ENCODE assay signal across 15 cellular contexts in genomic region chr2:181876614-181877063, GRCh38. TPM values are rescaled to one million over a fixed set of nuclear protein-coding genes. Genes with fewer than 3 reads are reported as not detected.
DNase-seq lines count a peak whose midpoint lies in the region; ATAC-seq, FAIRE-seq and TF ChIP-seq lines count a peak whose summit lies in the region.
"Had no signal": no experiment of that assay in that cellular context is flagged by ENCODE, and none has a peak within 500 bp of the region (broad histone marks: within the 10 kb centered on the region; RNA-seq: fewer than 3 reads in every experiment).

No MANE protein-coding gene starts in this region.

- intact Hi-C loops in CD8-positive, alpha-beta T cell (cut with DNase I, micrococcal nuclease): no loop called here

- H3K36me3 ChIP-seq in CD8-positive, alpha-beta T cell (ENCODE audit: insufficient read depth, low read length): no peaks in the 10 kb centered on the region
- H3K36me3 ChIP-seq: heart right ventricle had no signal

- POLR2A ChIA-PET in CD8-positive, alpha-beta T cell (lab: Charles Lee): no interaction called here

- H3K27me3 ChIP-seq in CD8-positive, alpha-beta T cell (ENCODE audit: insufficient read depth, low read length): no peaks in the 10 kb centered on the region
- H3K27me3 ChIP-seq: heart right ventricle had no signal

- no peaks in the 10 kb centered on the region for H3K4me1 ChIP-seq in CD8-positive, alpha-beta T cell (ENCODE audit: insufficient read depth, low read length)

- DNase-seq in HFFc6: peak; percentile 77
- DNase-seq in RCC 7860 (ENCODE audit: low spot score): peak; percentile 36
- DNase-seq in fibroblast of peridontal ligament (ENCODE audit: extremely low read depth): peak; percentile 14
- DNase-seq in stimulated activated effector memory CD8-positive, alpha-beta T cell treated with anti-CD3 and anti-CD28 coated beads, Interleukin-12 subunit alpha, Interleukin-12 subunit beta, amount 100 ng/mL, for 72 hours (ENCODE audit: low spot score in 2 of 2): no peak
- DNase-seq in CD8-positive, alpha-beta T cell: no peak
- no peak for DNase-seq in NCI-H526 treated with DMSO at 0.1 percent for 48 hours (lab: John Stamatoyannopoulos, UW)
- DNase-seq in AML-193 (lab: John Stamatoyannopoulos, UW): no peak
- DNase-seq: activated T-cell treated with anti-CD3 and anti-CD28 coated beads, Interleukin-2, amount 50 U/mL, for 4 hours; cerebellar nuclear complex; GF-D8; heart right ventricle; NCI-H446; stimulated activated CD4-positive, alpha-beta T cell treated with anti-CD3 and anti-CD28 coated beads, Interleukin-1b, Interleukin-23, amount 100 ng/mL, for 48 hours; substantia nigra had no signal

- peaks cover 4% of the 10 kb centered on the region; the same call in 1 of the 2 replicates for H3K4me1 Mint-ChIP-seq in HFFc6 (ENCODE audit: low read depth)
- H3K4me1 Mint-ChIP-seq in stimulated activated effector memory CD8-positive, alpha-beta T cell treated with anti-CD3 and anti-CD28 coated beads, Interleukin-12 subunit alpha, Interleukin-12 subunit beta, amount 100 ng/mL, for 72 hours: no peaks in the 10 kb centered on the region
- no peaks in the 10 kb centered on the region for H3K4me1 Mint-ChIP-seq in CD8-positive, alpha-beta T cell (ENCODE audit: low read depth)

- CTCF ChIA-PET in CD8-positive, alpha-beta T cell (lab: Charles Lee): no interaction called here

- H3K4me3 Mint-ChIP-seq in HFFc6: no peak overlapping the region
- no peak overlapping the region for H3K4me3 Mint-ChIP-seq in stimulated activated effector memory CD8-positive, alpha-beta T cell treated with anti-CD3 and anti-CD28 coated beads, Interleukin-12 subunit alpha, Interleukin-12 subunit beta, amount 100 ng/mL, for 72 hours
- no peak overlapping the region for H3K4me3 Mint-ChIP-seq in CD8-positive, alpha-beta T cell
- H3K4me3 Mint-ChIP-seq: activated T-cell treated with anti-CD3 and anti-CD28 coated beads, Interleukin-2, amount 50 U/mL, for 4 hours had no signal

- H3K27ac Mint-ChIP-seq in HFFc6: no peak overlapping the region
- H3K27ac Mint-ChIP-seq in stimulated activated effector memory CD8-positive, alpha-beta T cell treated with anti-CD3 and anti-CD28 coated beads, Interleukin-12 subunit alpha, Interleukin-12 subunit beta, amount 100 ng/mL, for 72 hours: no peak overlapping the region
- H3K27ac Mint-ChIP-seq in CD8-positive, alpha-beta T cell: no peak overlapping the region

- H3K36me3 Mint-ChIP-seq in HFFc6 (ENCODE audit: low read depth): no peaks in the 10 kb centered on the region
- H3K36me3 Mint-ChIP-seq in stimulated activated effector memory CD8-positive, alpha-beta T cell treated with anti-CD3 and anti-CD28 coated beads, Interleukin-12 subunit alpha, Interleukin-12 subunit beta, amount 100 ng/mL, for 72 hours: no peaks in the 10 kb centered on the region
- no peaks in the 10 kb centered on the region for H3K36me3 Mint-ChIP-seq in CD8-positive, alpha-beta T cell

- H3K27ac ChIP-seq in CD8-positive, alpha-beta T cell (ENCODE audit: low read depth, low read length): no peak overlapping the region
- H3K27ac ChIP-seq: heart right ventricle, HL-60 had no signal

- ATAC-seq in stimulated activated effector memory CD8-positive, alpha-beta T cell treated with anti-CD3 and anti-CD28 coated beads, Interleukin-12 subunit alpha, Interleukin-12 subunit beta, amount 100 ng/mL, for 72 hours: peak; percentile 57
- ATAC-seq in CD8-positive, alpha-beta T cell: no peak
- ATAC-seq: activated T-cell treated with anti-CD3 and anti-CD28 coated beads, Interleukin-2, amount 50 U/mL, for 4 hours had no signal

- H3K9me3 ChIP-seq in CD8-positive, alpha-beta T cell (ENCODE audit: low read length): no peaks in the 10 kb centered on the region
- H3K9me3 ChIP-seq: heart right ventricle had no signal

- no peak for TF ChIP-seq CTCF in HFFc6 (IDR thresholded peaks at IDR 0.05)
- TF ChIP-seq CTCF in CD8-positive, alpha-beta T cell (IDR thresholded peaks at IDR 0.05): no peak

- H3K27me3 Mint-ChIP-seq in HFFc6 (ENCODE audit: insufficient read depth): no peaks in the 10 kb centered on the region
- H3K27me3 Mint-ChIP-seq in CD8-positive, alpha-beta T cell (ENCODE audit: low read depth): no peaks in the 10 kb centered on the region

- no peak overlapping the region for H3K4me3 ChIP-seq in CD8-positive, alpha-beta T cell (ENCODE audit: low read depth, low read length)
- H3K4me3 ChIP-seq: heart right ventricle had no signal

- H3K9me3 Mint-ChIP-seq in HFFc6: no peaks in the 10 kb centered on the region
- no peaks in the 10 kb centered on the region for H3K9me3 Mint-ChIP-seq in stimulated activated effector memory CD8-positive, alpha-beta T cell treated with anti-CD3 and anti-CD28 coated beads, Interleukin-12 subunit alpha, Interleukin-12 subunit beta, amount 100 ng/mL, for 72 hours
- H3K9me3 Mint-ChIP-seq in CD8-positive, alpha-beta T cell: no peaks in the 10 kb centered on the region
- H3K9me3 Mint-ChIP-seq: activated T-cell treated with anti-CD3 and anti-CD28 coated beads, Interleukin-2, amount 50 U/mL, for 4 hours had no signal

- FAIRE-seq in RCC 7860 (lab: Jason Lieb, UNC): no peak

RNA-seq across cellular contexts. Expression of gene ITPRID2, which starts 14.9 kb away (rescaled TPM):
- total RNA-seq in HFFc6 (2021; fragmentation: NEBNext Ultra II Directional; extraction: Animal tissue kit (Norgen Biotek cat#: 25700)): 100 to 1,000 TPM; 205 to 257 (median 235) TPM
- total RNA-seq in CD8-positive, alpha-beta T cell: 10 to 100 TPM; 64.8 to 79.3 TPM

Comparison
In these comparisons a context has a peak if more than half of its experiments do, and no peak if none do; other contexts are left out.
1. DNase-seq: peak in HFFc6 (single experiment), RCC 7860 (single experiment) and fibroblast of peridontal ligament (single experiment); none in stimulated activated effector memory CD8-positive, alpha-beta T cell treated with anti-CD3 and anti-CD28 coated beads, Interleukin-12 subunit alpha, Interleukin-12 subunit beta, amount 100 ng/mL, for 72 hours (0 of 2), CD8-positive, alpha-beta T cell (0 of 7), NCI-H526 treated with DMSO at 0.1 percent for 48 hours (single experiment) and AML-193 (0 of 2).